In genomic region chr1:27109103-27109822, GRCh38 we compare ENCODE assay signal across 9 cellular contexts. TPM values are rescaled to one million over a fixed set of nuclear protein-coding genes. Genes with fewer than 3 reads are reported as not detected.
DNase-seq lines count a peak whose midpoint lies in the region; ATAC-seq and TF ChIP-seq lines count a peak whose summit lies in the region.
"Had no signal": no experiment of that assay in that cellular context is flagged by ENCODE, and none has a peak within 500 bp of the region (broad histone marks: within the 10 kb centered on the region; RNA-seq: fewer than 3 reads in every experiment).

No MANE protein-coding gene starts in this region.

- H3K9me3 ChIP-seq in RWPE2 (ENCODE audit: severe bottlenecking): no peaks in the 10 kb centered on the region

- H3K4me1 ChIP-seq in RWPE2 (ENCODE audit: insufficient read depth, poor library complexity, severe bottlenecking): peaks cover 13% of the 10 kb centered on the region

- TF ChIP-seq CTCF in AG04449 (IDR thresholded peaks at IDR 0.05; ENCODE audit: insufficient read depth, low read length, missing control alignments) (peak; percentile 6), RWPE2 (IDR thresholded peaks at IDR 0.05; ENCODE audit: poor library complexity, severe bottlenecking) (peak; percentile 15), fibroblast of villous mesenchyme (IDR thresholded peaks at IDR 0.05; ENCODE audit: insufficient read depth, low read depth, low read length) (peak; percentile 18)

- DNase-seq in AG04449 (ENCODE audit: low read depth, low spot score): no peak
- peak; percentile 47 for DNase-seq in ELR (ENCODE audit: low read depth)
- DNase-seq in RWPE2 (ENCODE audit: low spot score): no peak
- no peak for DNase-seq in fibroblast of villous mesenchyme (ENCODE audit: low read depth)
- DNase-seq in activated CD4-positive, CD25-positive, alpha-beta regulatory T cell treated with anti-CD3 and anti-CD28 coated beads, Interleukin-2, amount 50 U/mL, for 72 hours: no peak
- DNase-seq: amygdala had no signal

- H3K4me3 ChIP-seq in AG04449 (ENCODE audit: low read depth, low read length) (no peak overlapping the region), RWPE2 (ENCODE audit: severe bottlenecking) (no peak overlapping the region), fibroblast of villous mesenchyme (ENCODE audit: low read depth, low read length) (no peak overlapping the region)

- H3K27ac ChIP-seq in RWPE2 (ENCODE audit: poor library complexity, severe bottlenecking): no peak overlapping the region

- H3K36me3 ChIP-seq in RWPE2 (ENCODE audit: low read depth): peaks cover 62% of the 10 kb centered on the region

- CTCF ChIA-PET in AG04449 (lab: Yijun Ruan, JAX): interaction anchor here (0.5 to 11.8 kb wide), 9 partner anchors 8 to 223 kb away, joined by 3 to 112 read pairs (median 4); partner anchors contain the start of gene SLC9A1

- POLR2A ChIA-PET in AG04449 (lab: Yijun Ruan, JAX): no interaction called here

- ATAC-seq in RWPE2 (ENCODE audit: low read depth) (no peak), GM18868 (IDR thresholded peaks at IDR 0.05; ENCODE audit: unreplicated experiment) (no peak), GM19397 (IDR thresholded peaks at IDR 0.05; ENCODE audit: unreplicated experiment) (no peak), HG03439 (IDR thresholded peaks at IDR 0.05; ENCODE audit: unreplicated experiment) (no peak)

- no peaks in the 10 kb centered on the region for H3K27me3 ChIP-seq in RWPE2 (ENCODE audit: insufficient read depth, poor library complexity, severe bottlenecking)

RNA-seq across cellular contexts. Expression of gene SLC9A1, which starts 45.7 kb away (rescaled TPM):
- 6.0 and 7.4 TPM in 2 replicates for total RNA-seq in fibroblast of villous mesenchyme
